Comparison of ENCODE assay signal across 10 cellular contexts in the genomic region with DNA sequence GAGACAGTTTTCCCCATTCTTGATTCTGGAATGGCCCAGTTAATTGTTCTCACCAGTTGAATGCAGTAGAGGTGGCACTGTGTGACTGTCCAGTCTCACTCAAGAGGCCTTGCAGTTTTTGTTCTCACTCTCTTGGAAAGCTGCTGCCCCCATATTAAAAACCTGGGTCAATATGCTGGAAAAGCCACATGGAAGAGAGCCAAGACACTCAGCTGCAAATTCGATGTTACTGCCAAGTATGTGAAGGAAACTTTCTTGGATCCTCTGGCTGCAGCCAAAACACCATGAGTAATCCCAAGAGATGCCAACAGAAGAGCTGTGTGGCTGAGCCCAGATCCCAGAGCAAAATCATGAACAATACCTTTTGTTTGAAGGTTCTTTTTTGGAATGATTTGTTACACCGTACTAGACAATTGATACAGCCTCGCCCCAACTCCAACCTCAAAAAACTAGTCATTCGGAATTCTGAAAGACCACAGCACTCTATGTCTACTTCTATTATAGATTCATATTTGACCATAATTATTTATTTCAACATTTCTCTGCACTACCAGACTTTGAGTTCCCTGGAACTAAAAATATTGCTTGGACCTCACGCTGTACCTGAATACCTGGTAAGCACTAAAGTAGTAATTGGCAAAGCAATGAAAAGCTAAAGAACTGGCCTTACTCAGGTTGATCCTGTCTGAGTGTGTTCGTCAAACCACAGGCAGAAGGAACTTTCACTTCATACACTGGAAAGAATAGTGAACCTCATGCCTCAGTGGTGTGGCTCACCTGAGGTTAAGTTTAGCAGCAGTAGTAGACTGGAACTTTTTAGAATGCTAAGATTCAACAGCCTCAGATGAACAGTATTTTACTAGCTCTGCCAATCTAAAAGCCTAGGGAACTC.
DNase-seq lines count a peak whose midpoint lies in the region; ATAC-seq and TF ChIP-seq lines count a peak whose summit lies in the region.
"Had no signal": no experiment of that assay in that cellular context is flagged by ENCODE, and none has a peak within 500 bp of the region (broad histone marks: within the 10 kb centered on the region; RNA-seq: fewer than 3 reads in every experiment).

No MANE protein-coding gene starts in this region.

- TF ChIP-seq CTCF in ascending aorta (IDR thresholded peaks at IDR 0.05) (no peak), testis (IDR thresholded peaks at IDR 0.05) (no peak)

- TF ChIP-seq POLR2A in testis (IDR thresholded peaks at IDR 0.05) = no peak

- intact Hi-C loops in ascending aorta (cut with DNase I) = loop anchor here (5.0 kb wide), 4 partner anchors 84 to 314 kb away; no protein-coding TSS in a partner anchor
- intact Hi-C loops in testis (cut with DNase I; ENCODE audit: low total_unique reads) = no loop called here

- ATAC-seq in HG03280 (IDR thresholded peaks at IDR 0.05; ENCODE audit: unreplicated experiment) = no peak

- H3K27ac ChIP-seq in ascending aorta = peak overlapping the region; percentile 55 to 77
- no peak overlapping the region for H3K27ac ChIP-seq in testis
- H3K27ac ChIP-seq: 22Rv1, SK-N-MC had no signal

- DNase-seq in DMS 273 (lab: John Stamatoyannopoulos, UW; ENCODE audit: unreplicated experiment) (peak; percentile 11), DMS 273 treated with DMSO at 0.1 percent for 48 hours (lab: John Stamatoyannopoulos, UW) (no peak), ascending aorta (ENCODE audit: low spot score in 2 of 2) (peak in 1 of 2 donors; percentile 76), iris pigment epithelial cell (ENCODE audit: low read depth) (peak; percentile 87), testis (peak; percentile 27), OCI-M2 (lab: John Stamatoyannopoulos, UW; ENCODE audit: unreplicated experiment) (no peak), SHP77 (lab: John Stamatoyannopoulos, UW) (no peak)

- no peaks in the 10 kb centered on the region for H3K27me3 ChIP-seq in ascending aorta
- H3K27me3 ChIP-seq in testis = no peaks in the 10 kb centered on the region

- H3K4me3 ChIP-seq in ascending aorta (no peak overlapping the region), testis (no peak overlapping the region)
- H3K4me3 ChIP-seq: SK-N-MC had no signal

- H3K9me3 ChIP-seq in ascending aorta (no peaks in the 10 kb centered on the region), testis (no peaks in the 10 kb centered on the region)

- H3K36me3 ChIP-seq in ascending aorta = no peaks in the 10 kb centered on the region
- H3K36me3 ChIP-seq in testis (ENCODE audit: low read depth, missing control alignments) = no peaks in the 10 kb centered on the region

- H3K4me1 ChIP-seq in ascending aorta = peaks cover 4 to 36% of the 10 kb centered on the region in 2 donors
- no peaks in the 10 kb centered on the region for H3K4me1 ChIP-seq in testis

- 37 to 59% methylated on average over 6 of the region's 6 CpGs for WGBS in testis, 2 donors

Comparison
In these comparisons a context has a peak if more than half of its experiments do, and no peak if none do; other contexts are left out.
1. DNase-seq: peak in DMS 273 (single experiment), iris pigment epithelial cell (single experiment) and testis (single experiment); none in DMS 273 treated with DMSO at 0.1 percent for 48 hours (single experiment), OCI-M2 (single experiment) and SHP77 (0 of 2).
2. H3K27ac ChIP-seq: peak in ascending aorta (2 of 2); none in testis (0 of 2).